ENCODE assay signal across 16 cellular contexts in the genomic region with DNA sequence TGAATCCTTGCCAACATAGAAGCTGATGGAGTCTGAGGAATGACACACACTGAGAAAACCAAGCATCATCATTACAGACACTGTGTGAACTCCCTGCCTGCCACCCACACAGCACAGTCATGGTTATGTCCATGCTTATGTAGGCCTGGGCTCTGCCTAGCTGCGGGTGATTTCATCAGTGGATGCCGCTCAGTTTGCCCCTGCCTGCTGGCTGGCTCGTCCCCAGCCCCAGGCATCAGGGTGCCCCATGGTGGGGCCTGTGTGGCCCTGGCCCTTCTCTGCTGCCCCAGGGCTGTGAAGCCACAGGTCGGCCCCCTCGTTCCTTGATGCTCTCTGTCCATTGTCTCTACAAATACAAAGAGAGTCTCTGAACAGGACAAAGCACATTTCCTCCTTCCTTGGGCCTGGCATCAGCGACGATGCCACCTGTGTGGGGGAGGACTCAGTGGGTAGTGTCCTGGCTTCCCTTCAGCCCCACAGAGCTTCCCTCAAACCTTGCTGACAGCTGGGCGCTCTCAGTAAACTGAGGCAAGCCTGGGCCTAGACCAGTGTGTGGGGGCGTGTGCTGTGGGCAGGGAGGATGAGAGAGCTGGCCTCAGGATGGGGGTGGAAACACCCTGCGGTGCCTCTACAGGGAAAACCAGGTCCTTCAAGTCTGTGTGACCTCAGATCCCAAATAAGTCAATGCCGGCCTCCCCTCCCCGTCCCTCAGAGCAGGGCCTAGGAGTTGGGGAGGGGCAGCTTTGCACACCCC. TPM values are rescaled to one million over a fixed set of nuclear protein-coding genes. Genes with fewer than 3 reads are reported as not detected.
A peak's percentile ranks its signal among the peaks of the same experiment; 100 is the strongest.
DNase-seq lines count a peak whose midpoint lies in the region; ATAC-seq and TF ChIP-seq lines count a peak whose summit lies in the region.
"Had no signal": no experiment of that assay in that cellular context is flagged by ENCODE, and none has a peak within 500 bp of the region (broad histone marks: within the 10 kb centered on the region; RNA-seq: fewer than 3 reads in every experiment).

No MANE protein-coding gene starts in this region.

- H3K4ac ChIP-seq in neuronal stem cell (ENCODE audit: low read length) = no peak overlapping the region

- ATAC-seq in left ventricle myocardium superior (no peak), Right ventricle myocardium superior (ENCODE audit: poor library complexity) (no peak), HG02884 (IDR thresholded peaks at IDR 0.05; ENCODE audit: unreplicated experiment) (no peak), gastrocnemius medialis (no peak)
- ATAC-seq: GM23338; naive thymus-derived CD8-positive, alpha-beta T cell had no signal

- peak overlapping the region; percentile 14 for H3K14ac ChIP-seq in neuronal stem cell (ENCODE audit: low read length)

- no peak overlapping the region for H3K27ac ChIP-seq in brain microvascular endothelial cell
- no peak overlapping the region for H3K27ac ChIP-seq in neuronal stem cell (replicated peaks; ENCODE audit: low read length)
- H3K27ac ChIP-seq in gastrocnemius medialis = no peak overlapping the region
- H3K27ac ChIP-seq: upper lobe of left lung had no signal

- DNase-seq in left ventricle myocardium superior = peak; percentile 27
- DNase-seq in Right ventricle myocardium superior = no peak
- DNase-seq in brain microvascular endothelial cell = peak; percentile 72
- no peak for DNase-seq in neuronal stem cell (ENCODE audit: low spot score)
- DNase-seq in NCI-H1105 treated with DMSO at 0.1 percent for 48 hours (lab: John Stamatoyannopoulos, UW) = no peak
- no peak for DNase-seq in NCI-H2081 (lab: John Stamatoyannopoulos, UW)
- no peak for DNase-seq in gastrocnemius medialis
- DNase-seq: AML-193; DMS53; naive thymus-derived CD8-positive, alpha-beta T cell; NCI-H2029; SIG-M5; stimulated activated CD4-positive, alpha-beta T cell treated with anti-CD3 and anti-CD28 coated beads, Interleukin-12 subunit alpha, Interleukin-12 subunit beta, amount 100 ng/mL, for 4 hours; upper lobe of left lung had no signal

- H3K4me1 ChIP-seq in neuronal stem cell (ENCODE audit: control insufficient read depth in 2 of 2, insufficient read depth in 1 of 2, low read depth in 1 of 2, low read length in 2 of 2) = peaks cover 0 to 2% of the 10 kb centered on the region in 2 donors
- peaks cover 0 to 18% of the 10 kb centered on the region in 2 donors for H3K4me1 ChIP-seq in gastrocnemius medialis

- WGBS in neuronal stem cell (ENCODE audit: extremely low coverage in 2 of 2, insufficient read length in 2 of 2, insufficient replicate concordance in 1 of 2), 2 donors = no CpG with 5 or more reads among the region's 12 CpGs

- peak overlapping the region; percentile 77 for H3K23ac ChIP-seq in neuronal stem cell (ENCODE audit: low read depth, low read length, poor library complexity)

- H2BK12ac ChIP-seq in neuronal stem cell (ENCODE audit: low read length) = peak overlapping the region; percentile 86

- peak overlapping the region; percentile 67 for H2BK5ac ChIP-seq in neuronal stem cell (ENCODE audit: low read length)

- no peak for TF ChIP-seq POLR2A in gastrocnemius medialis (IDR thresholded peaks at IDR 0.05)

- intact Hi-C loops in left ventricle myocardium superior (cut with micrococcal nuclease) (no loop called here), Right ventricle myocardium superior (cut with DNase I) (no loop called here), gastrocnemius medialis (cut with DNase I; ENCODE audit: low total_unique reads) (no loop called here)

- in situ Hi-C loops in brain microvascular endothelial cell (cut with HindIII; ENCODE audit: low pct_ligation_motif_present, low sequenced_read_pairs) (no loop called here), gastrocnemius medialis (cut with MboI; ENCODE audit: low sequenced_read_pairs in 4 of 4) (no loop called here)

- peak overlapping the region; percentile 83 for H3K9ac ChIP-seq in neuronal stem cell (ENCODE audit: low read depth, low read length, poor library complexity)

- H2AFZ ChIP-seq in neuronal stem cell (ENCODE audit: low read length) = no peak overlapping the region
- H2AFZ ChIP-seq: GM23338 had no signal

- no peak overlapping the region for H3K4me2 ChIP-seq in neuronal stem cell (ENCODE audit: insufficient read depth, low read length, poor library complexity, severe bottlenecking)
- H3K4me2 ChIP-seq: GM23338 had no signal

- H2BK15ac ChIP-seq in neuronal stem cell (ENCODE audit: low read length) = peak overlapping the region; percentile 47

- H2BK120ac ChIP-seq in neuronal stem cell (ENCODE audit: low read depth, low read length) = no peak overlapping the region

- no peak overlapping the region for H4K91ac ChIP-seq in neuronal stem cell (ENCODE audit: low read depth, low read length, poor library complexity)

- no peaks in the 10 kb centered on the region for H3K27me3 ChIP-seq in brain microvascular endothelial cell (replicated peaks)
- H3K27me3 ChIP-seq in neuronal stem cell (ENCODE audit: control insufficient read depth in 3 of 3, insufficient read depth in 3 of 3, low read depth in 1 of 3, low read length in 3 of 3) = peaks cover 0 to 34% (median 0%) of the 10 kb centered on the region in 3 experiments
- H3K27me3 ChIP-seq in gastrocnemius medialis = no peaks in the 10 kb centered on the region
- H3K27me3 ChIP-seq: upper lobe of left lung had no signal

- H3K4me3 ChIP-seq in brain microvascular endothelial cell (ENCODE audit: low read depth, low read length) = no peak overlapping the region
- no peak overlapping the region for H3K4me3 ChIP-seq in neuronal stem cell (ENCODE audit: low read length in 2 of 2)
- no peak overlapping the region for H3K4me3 ChIP-seq in gastrocnemius medialis
- H3K4me3 ChIP-seq: GM23338, upper lobe of left lung had no signal

- H4K8ac ChIP-seq in neuronal stem cell (ENCODE audit: low read depth, low read length) = peak overlapping the region; percentile 55

- peak overlapping the region; percentile 76 for H2AK5ac ChIP-seq in neuronal stem cell (ENCODE audit: low read depth, low read length)

- peaks cover 2% of the 10 kb centered on the region for H3K79me1 ChIP-seq in neuronal stem cell (ENCODE audit: low read depth, low read length)

- peak overlapping the region; percentile 71 for H3K18ac ChIP-seq in neuronal stem cell (ENCODE audit: low read length)

- H3K9me3 ChIP-seq in neuronal stem cell (replicated peaks in 1 of 2; ENCODE audit: control insufficient read depth in 2 of 2, insufficient read depth in 1 of 2, low read depth in 1 of 2, low read length in 2 of 2) (no peaks in the 10 kb centered on the region), gastrocnemius medialis (no peaks in the 10 kb centered on the region)
- H3K9me3 ChIP-seq: upper lobe of left lung had no signal

- TF ChIP-seq CTCF in brain microvascular endothelial cell (IDR thresholded peaks at IDR 0.05; ENCODE audit: low read depth, low read length, missing control alignments) = no peak
- no peak for TF ChIP-seq CTCF in gastrocnemius medialis (IDR thresholded peaks at IDR 0.05 in 4 of 5, conservative IDR thresholded peaks at IDR 0.05 in 1 of 5)

- H3K36me3 ChIP-seq in brain microvascular endothelial cell (replicated peaks) (no peaks in the 10 kb centered on the region), neuronal stem cell (replicated peaks in 1 of 2; ENCODE audit: control insufficient read depth in 2 of 2, insufficient read depth in 2 of 2, low read length in 2 of 2) (no peaks in the 10 kb centered on the region), gastrocnemius medialis (no peaks in the 10 kb centered on the region)
- H3K36me3 ChIP-seq: upper lobe of left lung had no signal

RNA-seq across cellular contexts. Expression of gene TUB, which starts 20.0 kb away (rescaled TPM):
- 22.3 TPM for total RNA-seq in left ventricle myocardium superior
- total RNA-seq in Right ventricle myocardium superior = 20.5 TPM
- 20.7 TPM for polyA plus RNA-seq in neuronal stem cell (2013, experiment 1 of 2)
- polyA plus RNA-seq in neuronal stem cell (2013, experiment 2 of 2) = 20.5 TPM
- 1 to 10 TPM in 2 of 4 donors, under 1 TPM in 2; 0.71 to 1.2 (median 1.1) TPM for total RNA-seq in gastrocnemius medialis
- total RNA-seq: naive thymus-derived CD8-positive, alpha-beta T cell had no signal

Comparison
In these comparisons a context has a peak if more than half of its experiments do, and no peak if none do; other contexts are left out.
1. DNase-seq: peak in left ventricle myocardium superior (single experiment) and brain microvascular endothelial cell (single experiment); none in Right ventricle myocardium superior (single experiment), neuronal stem cell (single experiment), NCI-H1105 treated with DMSO at 0.1 percent for 48 hours (single experiment), NCI-H2081 (0 of 2) and gastrocnemius medialis (0 of 2).